In genomic region chr10:78302989-78303854, GRCh38 we compare ENCODE assay signal across 1 cellular context.
TF ChIP-seq lines count a peak whose summit lies in the region.

No MANE protein-coding gene starts in this region.

TF ChIP-seq in HepG2, 621 proteins besides CTCF, POLR2A, EP300 and RAD21 (continued from another document and continues in another):
- peak; percentile 93 for TF ChIP-seq PAXIP1 (CRISPR knock-in tag; conservative IDR thresholded peaks at IDR 0.05)
- peak; percentile 88 for TF ChIP-seq ZNF800 (CRISPR knock-in tag; IDR thresholded peaks at IDR 0.05)
- TF ChIP-seq ZBTB20 (CRISPR knock-in tag; IDR thresholded peaks at IDR 0.05; ENCODE audit: borderline replicate concordance, low read depth), result no peak
- TF ChIP-seq FOSL2 (CRISPR knock-in tag; IDR thresholded peaks at IDR 0.05), result peak; percentile 30; the same call in 1 of the 2 replicates
- peak; percentile 54; the same call in 1 of the 3 replicates for TF ChIP-seq MXI1 (IDR thresholded peaks at IDR 0.05; ENCODE audit: borderline replicate concordance, low read depth, low read length)
- no peak for TF ChIP-seq GLMP (CRISPR knock-in tag; IDR thresholded peaks at IDR 0.05; ENCODE audit: borderline replicate concordance)
- TF ChIP-seq KMT2A (CRISPR knock-in tag; IDR thresholded peaks at IDR 0.05), result no peak
- no peak for TF ChIP-seq HNF1A (IDR thresholded peaks at IDR 0.05; ENCODE audit: low read depth)
- peak; percentile 53; the same call in 1 of the 2 replicates for TF ChIP-seq HNF1A (CRISPR knock-in tag; IDR thresholded peaks at IDR 0.05; ENCODE audit: borderline replicate concordance)
- TF ChIP-seq KLF15 (CRISPR knock-in tag; IDR thresholded peaks at IDR 0.05; ENCODE audit: borderline replicate concordance), result no peak
- TF ChIP-seq SOX13 (IDR thresholded peaks at IDR 0.05), result no peak
- TF ChIP-seq SOX13 (CRISPR knock-in tag; conservative IDR thresholded peaks at IDR 0.05 in 1 of 2, IDR thresholded peaks at IDR 0.05 in 1 of 2), result peak in 1 of 2 experiments; percentile 61; a peak in 2 of 4 replicates
- TF ChIP-seq GABPB1 (CRISPR knock-in tag; IDR thresholded peaks at IDR 0.05), result peak; percentile 87
- 0 out of 2 replicates have a peak, but pooled peaks have one; percentile 47 for TF ChIP-seq ZNF441 (CRISPR knock-in tag; IDR thresholded peaks at IDR 0.05; ENCODE audit: borderline replicate concordance)
- TF ChIP-seq TIGD3 (CRISPR knock-in tag; IDR thresholded peaks at IDR 0.05; ENCODE audit: borderline replicate concordance), result no peak
- TF ChIP-seq HCFC1 (IDR thresholded peaks at IDR 0.05; ENCODE audit: low read depth, low read length), result no peak
- TF ChIP-seq ZNF776 (CRISPR knock-in tag; IDR thresholded peaks at IDR 0.05), result peak; percentile 77
- no peak for TF ChIP-seq ZNF576 (CRISPR knock-in tag; IDR thresholded peaks at IDR 0.05)
- TF ChIP-seq BCLAF1 (IDR thresholded peaks at IDR 0.05), result no peak
- TF ChIP-seq ZNF44 (CRISPR knock-in tag; IDR thresholded peaks at IDR 0.05), result no peak
- TF ChIP-seq PRPF4 (IDR thresholded peaks at IDR 0.05; ENCODE audit: low read depth, low read length, poor library complexity, severe bottlenecking), result no peak
- TF ChIP-seq NFKB2 (CRISPR knock-in tag; IDR thresholded peaks at IDR 0.05; ENCODE audit: borderline replicate concordance), result peak; percentile 59; the same call in 1 of the 2 replicates
- peak; percentile 66 for TF ChIP-seq SAP130 (CRISPR knock-in tag; IDR thresholded peaks at IDR 0.05; ENCODE audit: low read depth)
- TF ChIP-seq ZNF503 (CRISPR knock-in tag; IDR thresholded peaks at IDR 0.05), result 0 out of 2 replicates have a peak, but pooled peaks have one; percentile 47
- TF ChIP-seq ATF4 (CRISPR knock-in tag; IDR thresholded peaks at IDR 0.05), result no peak
- TF ChIP-seq SMAD1 (CRISPR knock-in tag; IDR thresholded peaks at IDR 0.05; ENCODE audit: borderline replicate concordance, low read depth), result no peak
- TF ChIP-seq MXD1 (CRISPR knock-in tag; IDR thresholded peaks at IDR 0.05), result peak; percentile 70; the same call in 1 of the 2 replicates
- peak; percentile 81 for TF ChIP-seq MNT (IDR thresholded peaks at IDR 0.05)
- TF ChIP-seq DZIP1 (CRISPR knock-in tag; IDR thresholded peaks at IDR 0.05), result no peak
